Comparison of ENCODE assay signal across 12 cellular contexts in genomic region chr11:113261709-113262475, GRCh38. TPM values are rescaled to one million over a fixed set of nuclear protein-coding genes. Genes with fewer than 3 reads are reported as not detected.
DNase-seq lines count a peak whose midpoint lies in the region; ATAC-seq and TF ChIP-seq lines count a peak whose summit lies in the region.
"Had no signal": no experiment of that assay in that cellular context is flagged by ENCODE, and none has a peak within 500 bp of the region (broad histone marks: within the 10 kb centered on the region; RNA-seq: fewer than 3 reads in every experiment).

No MANE protein-coding gene starts in this region.

- DNase-seq in Right ventricle myocardium superior (no peak), right atrium auricular region (ENCODE audit: low spot score) (no peak), right cardiac atrium (no peak), coronary artery (ENCODE audit: low spot score) (no peak), midbrain (lab: John Stamatoyannopoulos, UW) (no peak), NCI-H446 treated with DMSO at 0.1 percent for 48 hours (lab: John Stamatoyannopoulos, UW) (no peak)
- DNase-seq: DND-41, gastrocnemius medialis, NCI-H345 had no signal

- H3K27me3 ChIP-seq in right atrium auricular region (no peaks in the 10 kb centered on the region), right cardiac atrium (ENCODE audit: control insufficient read depth, insufficient read depth) (no peaks in the 10 kb centered on the region)
- H3K27me3 ChIP-seq: gastrocnemius medialis had no signal

- H3K9me3 ChIP-seq in right atrium auricular region: no peaks in the 10 kb centered on the region
- H3K9me3 ChIP-seq in right cardiac atrium (ENCODE audit: control insufficient read depth, low read length): no peaks in the 10 kb centered on the region
- H3K9me3 ChIP-seq: gastrocnemius medialis had no signal

- intact Hi-C loops in Right ventricle myocardium superior (cut with DNase I): no loop called here
- intact Hi-C loops in right cardiac atrium (cut with DNase I): no loop called here

- H3K36me3 ChIP-seq in right atrium auricular region: no peaks in the 10 kb centered on the region
- H3K36me3 ChIP-seq: gastrocnemius medialis had no signal

- H3K4me1 ChIP-seq in right atrium auricular region: peaks cover 0 to 15% of the 10 kb centered on the region in 2 donors
- peaks cover 5% of the 10 kb centered on the region for H3K4me1 ChIP-seq in right cardiac atrium (ENCODE audit: control insufficient read depth, insufficient read depth, low read length)
- H3K4me1 ChIP-seq: gastrocnemius medialis had no signal

- no peak for TF ChIP-seq CTCF in right atrium auricular region (IDR thresholded peaks at IDR 0.05)
- no peak for TF ChIP-seq CTCF in coronary artery (IDR thresholded peaks at IDR 0.05)

- WGBS in right cardiac atrium: 82% methylated on average over 10 of the region's 10 CpGs

- H3K4me3 ChIP-seq in right atrium auricular region: no peak overlapping the region
- H3K4me3 ChIP-seq in right cardiac atrium (ENCODE audit: low read length): no peak overlapping the region
- no peak overlapping the region for H3K4me3 ChIP-seq in coronary artery
- H3K4me3 ChIP-seq: gastrocnemius medialis, GM23338 had no signal

- H3K27ac ChIP-seq in right atrium auricular region (peak overlapping the region in 1 of 2 donors; percentile 56), angular gyrus (ENCODE audit: low read depth, low read length) (peak overlapping the region; percentile 4), right cardiac atrium (ENCODE audit: low read length) (peak overlapping the region; percentile 51), coronary artery (no peak overlapping the region)
- H3K27ac ChIP-seq: gastrocnemius medialis had no signal

- ATAC-seq in Right ventricle myocardium superior (ENCODE audit: poor library complexity) (peak; percentile 68), right cardiac atrium (peak; percentile 38 to 56), HG02763 (IDR thresholded peaks at IDR 0.05; ENCODE audit: unreplicated experiment) (no peak)
- ATAC-seq: GM23338 had no signal

RNA-seq across cellular contexts. Expression of gene TTC12, which starts 52.5 kb away (rescaled TPM):
- total RNA-seq in Right ventricle myocardium superior (4.3 TPM), right atrium auricular region (1 to 10 TPM; 4.6 to 6.3 TPM), right cardiac atrium (10 to 100 TPM in 2 of 4 donors, 1 to 10 TPM in 2; 5.0 to 10.9 (median 7.9) TPM)
- 5.0 TPM for polyA plus RNA-seq in right cardiac atrium

Comparison
In these comparisons a context has a peak if more than half of its experiments do, and no peak if none do; other contexts are left out.
1. H3K27ac ChIP-seq: peak in angular gyrus (single experiment) and right cardiac atrium (single experiment); none in coronary artery (0 of 2).